ENCODE assay signal across 32 cellular contexts in genomic region chr1:193697105-193697762, GRCh38.
DNase-seq lines count a peak whose midpoint lies in the region; ATAC-seq and FAIRE-seq lines count a peak whose summit lies in the region.
"Had no signal": no experiment of that assay in that cellular context is flagged by ENCODE, and none has a peak within 500 bp of the region (broad histone marks: within the 10 kb centered on the region; RNA-seq: fewer than 3 reads in every experiment).

No MANE protein-coding gene starts in this region.

- H3K27me3 ChIP-seq in MG63 = no peaks in the 10 kb centered on the region
- H3K27me3 ChIP-seq in H7 (ENCODE audit: control insufficient read depth, insufficient read depth, low read length) = no peaks in the 10 kb centered on the region
- H3K27me3 ChIP-seq: BE2C, dorsolateral prefrontal cortex, gastrocnemius medialis, sigmoid colon, thyroid gland, uterus had no signal

- DNase-seq in Caki2 (ENCODE audit: low read depth) (peak; percentile 27), MG63 (peak; percentile 1), left lobe of liver (ENCODE audit: low spot score) (no peak), H7 (no peak), EL (no peak)
- DNase-seq: activated CD4-positive, alpha-beta T cell treated with anti-CD3 and anti-CD28 coated beads, Interleukin-2, amount 50 U/mL, for 48 hours; activated naive CD4-positive, alpha-beta T cell treated with anti-CD3 and anti-CD28 coated beads, Interleukin-2, amount 10 ng/mL, durations not matched to agents 7 days and 5 days; BE2C; CD8-positive, alpha-beta memory T cell; dorsolateral prefrontal cortex; gastrocnemius medialis; GDM1; HFFc6; hippocampal formation; KBM-7; midbrain; naive thymus-derived CD8-positive, alpha-beta T cell; NCI-H1417 treated with DMSO at 0.1 percent for 48 hours; NCI-H2029 treated with DMSO at 0.1 percent for 48 hours; NCI-H524 treated with DMSO at 0.1 percent for 48 hours; NK-92 treated with Interleukin-12 subunit alpha and Interleukin-12 subunit beta, amount 100 ng/mL, for 24 hours; SHP77; sigmoid colon; stimulated activated CD4-positive, alpha-beta T cell treated with anti-CD3 and anti-CD28 coated beads, Interleukin-12 subunit alpha, Interleukin-12 subunit beta, amount 100 ng/mL, for 4 hours; stimulated activated CD4-positive, alpha-beta T cell treated with anti-CD3 and anti-CD28 coated beads, Interleukin-2, amount 100 ng/mL, for 48 hours; T-helper 17 cell; thyroid gland; uterus had no signal

- peak; percentile 47 for FAIRE-seq in colon (lab: Jason Lieb, UNC)

- H3K9me3 ChIP-seq in MG63 = no peaks in the 10 kb centered on the region
- H3K9me3 ChIP-seq: BE2C, gastrocnemius medialis, sigmoid colon, thyroid gland, uterus had no signal

- peak; percentile 48 for ATAC-seq in left lobe of liver
- ATAC-seq in GM21526 (IDR thresholded peaks at IDR 0.05; ENCODE audit: low FRiP score, unreplicated experiment) = no peak
- no peak for ATAC-seq in GM18861 (IDR thresholded peaks at IDR 0.05; ENCODE audit: unreplicated experiment)
- ATAC-seq: activated CD4-positive, CD25-positive, alpha-beta regulatory T cell treated with anti-CD3 and anti-CD28 coated beads, Interleukin-2, amount 50 U/mL, for 24 hours; gastrocnemius medialis; naive thymus-derived CD8-positive, alpha-beta T cell; T-helper 17 cell had no signal

- in situ Hi-C loops in Caki2 (cut with HindIII; ENCODE audit: low pct_unique_long_range_greater_than_20kb, low sequenced_read_pairs) = no loop called here

- H3K4me3 ChIP-seq in MG63 (no peak overlapping the region), H7 (ENCODE audit: insufficient read depth, low read depth, low read length) (no peak overlapping the region)
- H3K4me3 ChIP-seq: dorsolateral prefrontal cortex, gastrocnemius medialis, sigmoid colon, thyroid gland, uterus had no signal

- H3K36me3 ChIP-seq in MG63 = no peaks in the 10 kb centered on the region
- no peaks in the 10 kb centered on the region for H3K36me3 ChIP-seq in H7 (replicated peaks; ENCODE audit: control insufficient read depth, insufficient read depth, low read length)
- H3K36me3 ChIP-seq: BE2C, gastrocnemius medialis, sigmoid colon, thyroid gland, uterus had no signal

Comparison
In these comparisons a context has a peak if more than half of its experiments do, and no peak if none do; other contexts are left out.
1. DNase-seq: peak in Caki2 (single experiment) and MG63 (single experiment); none in left lobe of liver (single experiment), H7 (single experiment) and EL (single experiment).